1 cellular context compared by ENCODE assay signal in genomic region chr12:56377310-56377988, GRCh38.
A peak's percentile ranks its signal among the peaks of the same experiment; 100 is the strongest.
TF ChIP-seq lines count a peak whose summit lies in the region.

No MANE protein-coding gene starts in this region.

TF ChIP-seq in K562, 482 proteins besides CTCF, POLR2A, EP300 and RAD21 (continued from another document and continues in another):
- TF ChIP-seq, protein P1, sequence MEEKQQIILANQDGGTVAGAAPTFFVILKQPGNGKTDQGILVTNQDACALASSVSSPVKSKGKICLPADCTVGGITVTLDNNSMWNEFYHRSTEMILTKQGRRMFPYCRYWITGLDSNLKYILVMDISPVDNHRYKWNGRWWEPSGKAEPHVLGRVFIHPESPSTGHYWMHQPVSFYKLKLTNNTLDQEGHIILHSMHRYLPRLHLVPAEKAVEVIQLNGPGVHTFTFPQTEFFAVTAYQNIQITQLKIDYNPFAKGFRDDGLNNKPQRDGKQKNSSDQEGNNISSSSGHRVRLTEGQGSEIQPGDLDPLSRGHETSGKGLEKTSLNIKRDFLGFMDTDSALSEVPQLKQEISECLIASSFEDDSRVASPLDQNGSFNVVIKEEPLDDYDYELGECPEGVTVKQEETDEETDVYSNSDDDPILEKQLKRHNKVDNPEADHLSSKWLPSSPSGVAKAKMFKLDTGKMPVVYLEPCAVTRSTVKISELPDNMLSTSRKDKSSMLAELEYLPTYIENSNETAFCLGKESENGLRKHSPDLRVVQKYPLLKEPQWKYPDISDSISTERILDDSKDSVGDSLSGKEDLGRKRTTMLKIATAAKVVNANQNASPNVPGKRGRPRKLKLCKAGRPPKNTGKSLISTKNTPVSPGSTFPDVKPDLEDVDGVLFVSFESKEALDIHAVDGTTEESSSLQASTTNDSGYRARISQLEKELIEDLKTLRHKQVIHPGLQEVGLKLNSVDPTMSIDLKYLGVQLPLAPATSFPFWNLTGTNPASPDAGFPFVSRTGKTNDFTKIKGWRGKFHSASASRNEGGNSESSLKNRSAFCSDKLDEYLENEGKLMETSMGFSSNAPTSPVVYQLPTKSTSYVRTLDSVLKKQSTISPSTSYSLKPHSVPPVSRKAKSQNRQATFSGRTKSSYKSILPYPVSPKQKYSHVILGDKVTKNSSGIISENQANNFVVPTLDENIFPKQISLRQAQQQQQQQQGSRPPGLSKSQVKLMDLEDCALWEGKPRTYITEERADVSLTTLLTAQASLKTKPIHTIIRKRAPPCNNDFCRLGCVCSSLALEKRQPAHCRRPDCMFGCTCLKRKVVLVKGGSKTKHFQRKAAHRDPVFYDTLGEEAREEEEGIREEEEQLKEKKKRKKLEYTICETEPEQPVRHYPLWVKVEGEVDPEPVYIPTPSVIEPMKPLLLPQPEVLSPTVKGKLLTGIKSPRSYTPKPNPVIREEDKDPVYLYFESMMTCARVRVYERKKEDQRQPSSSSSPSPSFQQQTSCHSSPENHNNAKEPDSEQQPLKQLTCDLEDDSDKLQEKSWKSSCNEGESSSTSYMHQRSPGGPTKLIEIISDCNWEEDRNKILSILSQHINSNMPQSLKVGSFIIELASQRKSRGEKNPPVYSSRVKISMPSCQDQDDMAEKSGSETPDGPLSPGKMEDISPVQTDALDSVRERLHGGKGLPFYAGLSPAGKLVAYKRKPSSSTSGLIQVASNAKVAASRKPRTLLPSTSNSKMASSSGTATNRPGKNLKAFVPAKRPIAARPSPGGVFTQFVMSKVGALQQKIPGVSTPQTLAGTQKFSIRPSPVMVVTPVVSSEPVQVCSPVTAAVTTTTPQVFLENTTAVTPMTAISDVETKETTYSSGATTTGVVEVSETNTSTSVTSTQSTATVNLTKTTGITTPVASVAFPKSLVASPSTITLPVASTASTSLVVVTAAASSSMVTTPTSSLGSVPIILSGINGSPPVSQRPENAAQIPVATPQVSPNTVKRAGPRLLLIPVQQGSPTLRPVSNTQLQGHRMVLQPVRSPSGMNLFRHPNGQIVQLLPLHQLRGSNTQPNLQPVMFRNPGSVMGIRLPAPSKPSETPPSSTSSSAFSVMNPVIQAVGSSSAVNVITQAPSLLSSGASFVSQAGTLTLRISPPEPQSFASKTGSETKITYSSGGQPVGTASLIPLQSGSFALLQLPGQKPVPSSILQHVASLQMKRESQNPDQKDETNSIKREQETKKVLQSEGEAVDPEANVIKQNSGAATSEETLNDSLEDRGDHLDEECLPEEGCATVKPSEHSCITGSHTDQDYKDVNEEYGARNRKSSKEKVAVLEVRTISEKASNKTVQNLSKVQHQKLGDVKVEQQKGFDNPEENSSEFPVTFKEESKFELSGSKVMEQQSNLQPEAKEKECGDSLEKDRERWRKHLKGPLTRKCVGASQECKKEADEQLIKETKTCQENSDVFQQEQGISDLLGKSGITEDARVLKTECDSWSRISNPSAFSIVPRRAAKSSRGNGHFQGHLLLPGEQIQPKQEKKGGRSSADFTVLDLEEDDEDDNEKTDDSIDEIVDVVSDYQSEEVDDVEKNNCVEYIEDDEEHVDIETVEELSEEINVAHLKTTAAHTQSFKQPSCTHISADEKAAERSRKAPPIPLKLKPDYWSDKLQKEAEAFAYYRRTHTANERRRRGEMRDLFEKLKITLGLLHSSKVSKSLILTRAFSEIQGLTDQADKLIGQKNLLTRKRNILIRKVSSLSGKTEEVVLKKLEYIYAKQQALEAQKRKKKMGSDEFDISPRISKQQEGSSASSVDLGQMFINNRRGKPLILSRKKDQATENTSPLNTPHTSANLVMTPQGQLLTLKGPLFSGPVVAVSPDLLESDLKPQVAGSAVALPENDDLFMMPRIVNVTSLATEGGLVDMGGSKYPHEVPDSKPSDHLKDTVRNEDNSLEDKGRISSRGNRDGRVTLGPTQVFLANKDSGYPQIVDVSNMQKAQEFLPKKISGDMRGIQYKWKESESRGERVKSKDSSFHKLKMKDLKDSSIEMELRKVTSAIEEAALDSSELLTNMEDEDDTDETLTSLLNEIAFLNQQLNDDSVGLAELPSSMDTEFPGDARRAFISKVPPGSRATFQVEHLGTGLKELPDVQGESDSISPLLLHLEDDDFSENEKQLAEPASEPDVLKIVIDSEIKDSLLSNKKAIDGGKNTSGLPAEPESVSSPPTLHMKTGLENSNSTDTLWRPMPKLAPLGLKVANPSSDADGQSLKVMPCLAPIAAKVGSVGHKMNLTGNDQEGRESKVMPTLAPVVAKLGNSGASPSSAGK (IDR thresholded peaks at IDR 0.05): no peak
- TF ChIP-seq ZBTB1 (CRISPR knock-in tag; IDR thresholded peaks at IDR 0.05; ENCODE audit: borderline replicate concordance, low read depth) (no peak), CBFA2T2 (conservative IDR thresholded peaks at IDR 0.05) (peak; percentile 93), SP1 (CRISPR knock-in tag; IDR thresholded peaks at IDR 0.05) (no peak), PTRF (tag; IDR thresholded peaks at IDR 0.05) (no peak), NR4A1 (CRISPR knock-in tag; IDR thresholded peaks at IDR 0.05) (no peak), NR4A1 (tag; IDR thresholded peaks at IDR 0.05) (no peak), ESRRB (CRISPR knock-in tag; IDR thresholded peaks at IDR 0.05; ENCODE audit: borderline replicate concordance) (no peak), TCF7L2 (IDR thresholded peaks at IDR 0.05; ENCODE audit: low read depth, low read length) (no peak), POLR2AphosphoS2 (IDR thresholded peaks at IDR 0.05; ENCODE audit: low read length) (no peak), CHCHD3 (CRISPR knock-in tag; IDR thresholded peaks at IDR 0.05) (no peak), POLR3A (IDR thresholded peaks at IDR 0.05; ENCODE audit: borderline replicate concordance, extremely low read depth, insufficient read depth, insufficient read length) (no peak)
- TF ChIP-seq, protein P2, sequence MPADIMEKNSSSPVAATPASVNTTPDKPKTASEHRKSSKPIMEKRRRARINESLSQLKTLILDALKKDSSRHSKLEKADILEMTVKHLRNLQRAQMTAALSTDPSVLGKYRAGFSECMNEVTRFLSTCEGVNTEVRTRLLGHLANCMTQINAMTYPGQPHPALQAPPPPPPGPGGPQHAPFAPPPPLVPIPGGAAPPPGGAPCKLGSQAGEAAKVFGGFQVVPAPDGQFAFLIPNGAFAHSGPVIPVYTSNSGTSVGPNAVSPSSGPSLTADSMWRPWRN (IDR thresholded peaks at IDR 0.05; ENCODE audit: low read depth): no peak
- TF ChIP-seq, protein P3, sequence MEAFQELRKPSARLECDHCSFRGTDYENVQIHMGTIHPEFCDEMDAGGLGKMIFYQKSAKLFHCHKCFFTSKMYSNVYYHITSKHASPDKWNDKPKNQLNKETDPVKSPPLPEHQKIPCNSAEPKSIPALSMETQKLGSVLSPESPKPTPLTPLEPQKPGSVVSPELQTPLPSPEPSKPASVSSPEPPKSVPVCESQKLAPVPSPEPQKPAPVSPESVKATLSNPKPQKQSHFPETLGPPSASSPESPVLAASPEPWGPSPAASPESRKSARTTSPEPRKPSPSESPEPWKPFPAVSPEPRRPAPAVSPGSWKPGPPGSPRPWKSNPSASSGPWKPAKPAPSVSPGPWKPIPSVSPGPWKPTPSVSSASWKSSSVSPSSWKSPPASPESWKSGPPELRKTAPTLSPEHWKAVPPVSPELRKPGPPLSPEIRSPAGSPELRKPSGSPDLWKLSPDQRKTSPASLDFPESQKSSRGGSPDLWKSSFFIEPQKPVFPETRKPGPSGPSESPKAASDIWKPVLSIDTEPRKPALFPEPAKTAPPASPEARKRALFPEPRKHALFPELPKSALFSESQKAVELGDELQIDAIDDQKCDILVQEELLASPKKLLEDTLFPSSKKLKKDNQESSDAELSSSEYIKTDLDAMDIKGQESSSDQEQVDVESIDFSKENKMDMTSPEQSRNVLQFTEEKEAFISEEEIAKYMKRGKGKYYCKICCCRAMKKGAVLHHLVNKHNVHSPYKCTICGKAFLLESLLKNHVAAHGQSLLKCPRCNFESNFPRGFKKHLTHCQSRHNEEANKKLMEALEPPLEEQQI (IDR thresholded peaks at IDR 0.05): no peak
- TF ChIP-seq, protein P4, sequence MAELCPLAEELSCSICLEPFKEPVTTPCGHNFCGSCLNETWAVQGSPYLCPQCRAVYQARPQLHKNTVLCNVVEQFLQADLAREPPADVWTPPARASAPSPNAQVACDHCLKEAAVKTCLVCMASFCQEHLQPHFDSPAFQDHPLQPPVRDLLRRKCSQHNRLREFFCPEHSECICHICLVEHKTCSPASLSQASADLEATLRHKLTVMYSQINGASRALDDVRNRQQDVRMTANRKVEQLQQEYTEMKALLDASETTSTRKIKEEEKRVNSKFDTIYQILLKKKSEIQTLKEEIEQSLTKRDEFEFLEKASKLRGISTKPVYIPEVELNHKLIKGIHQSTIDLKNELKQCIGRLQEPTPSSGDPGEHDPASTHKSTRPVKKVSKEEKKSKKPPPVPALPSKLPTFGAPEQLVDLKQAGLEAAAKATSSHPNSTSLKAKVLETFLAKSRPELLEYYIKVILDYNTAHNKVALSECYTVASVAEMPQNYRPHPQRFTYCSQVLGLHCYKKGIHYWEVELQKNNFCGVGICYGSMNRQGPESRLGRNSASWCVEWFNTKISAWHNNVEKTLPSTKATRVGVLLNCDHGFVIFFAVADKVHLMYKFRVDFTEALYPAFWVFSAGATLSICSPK (IDR thresholded peaks at IDR 0.05; ENCODE audit: borderline replicate concordance): no peak
- TF ChIP-seq, protein P5, sequence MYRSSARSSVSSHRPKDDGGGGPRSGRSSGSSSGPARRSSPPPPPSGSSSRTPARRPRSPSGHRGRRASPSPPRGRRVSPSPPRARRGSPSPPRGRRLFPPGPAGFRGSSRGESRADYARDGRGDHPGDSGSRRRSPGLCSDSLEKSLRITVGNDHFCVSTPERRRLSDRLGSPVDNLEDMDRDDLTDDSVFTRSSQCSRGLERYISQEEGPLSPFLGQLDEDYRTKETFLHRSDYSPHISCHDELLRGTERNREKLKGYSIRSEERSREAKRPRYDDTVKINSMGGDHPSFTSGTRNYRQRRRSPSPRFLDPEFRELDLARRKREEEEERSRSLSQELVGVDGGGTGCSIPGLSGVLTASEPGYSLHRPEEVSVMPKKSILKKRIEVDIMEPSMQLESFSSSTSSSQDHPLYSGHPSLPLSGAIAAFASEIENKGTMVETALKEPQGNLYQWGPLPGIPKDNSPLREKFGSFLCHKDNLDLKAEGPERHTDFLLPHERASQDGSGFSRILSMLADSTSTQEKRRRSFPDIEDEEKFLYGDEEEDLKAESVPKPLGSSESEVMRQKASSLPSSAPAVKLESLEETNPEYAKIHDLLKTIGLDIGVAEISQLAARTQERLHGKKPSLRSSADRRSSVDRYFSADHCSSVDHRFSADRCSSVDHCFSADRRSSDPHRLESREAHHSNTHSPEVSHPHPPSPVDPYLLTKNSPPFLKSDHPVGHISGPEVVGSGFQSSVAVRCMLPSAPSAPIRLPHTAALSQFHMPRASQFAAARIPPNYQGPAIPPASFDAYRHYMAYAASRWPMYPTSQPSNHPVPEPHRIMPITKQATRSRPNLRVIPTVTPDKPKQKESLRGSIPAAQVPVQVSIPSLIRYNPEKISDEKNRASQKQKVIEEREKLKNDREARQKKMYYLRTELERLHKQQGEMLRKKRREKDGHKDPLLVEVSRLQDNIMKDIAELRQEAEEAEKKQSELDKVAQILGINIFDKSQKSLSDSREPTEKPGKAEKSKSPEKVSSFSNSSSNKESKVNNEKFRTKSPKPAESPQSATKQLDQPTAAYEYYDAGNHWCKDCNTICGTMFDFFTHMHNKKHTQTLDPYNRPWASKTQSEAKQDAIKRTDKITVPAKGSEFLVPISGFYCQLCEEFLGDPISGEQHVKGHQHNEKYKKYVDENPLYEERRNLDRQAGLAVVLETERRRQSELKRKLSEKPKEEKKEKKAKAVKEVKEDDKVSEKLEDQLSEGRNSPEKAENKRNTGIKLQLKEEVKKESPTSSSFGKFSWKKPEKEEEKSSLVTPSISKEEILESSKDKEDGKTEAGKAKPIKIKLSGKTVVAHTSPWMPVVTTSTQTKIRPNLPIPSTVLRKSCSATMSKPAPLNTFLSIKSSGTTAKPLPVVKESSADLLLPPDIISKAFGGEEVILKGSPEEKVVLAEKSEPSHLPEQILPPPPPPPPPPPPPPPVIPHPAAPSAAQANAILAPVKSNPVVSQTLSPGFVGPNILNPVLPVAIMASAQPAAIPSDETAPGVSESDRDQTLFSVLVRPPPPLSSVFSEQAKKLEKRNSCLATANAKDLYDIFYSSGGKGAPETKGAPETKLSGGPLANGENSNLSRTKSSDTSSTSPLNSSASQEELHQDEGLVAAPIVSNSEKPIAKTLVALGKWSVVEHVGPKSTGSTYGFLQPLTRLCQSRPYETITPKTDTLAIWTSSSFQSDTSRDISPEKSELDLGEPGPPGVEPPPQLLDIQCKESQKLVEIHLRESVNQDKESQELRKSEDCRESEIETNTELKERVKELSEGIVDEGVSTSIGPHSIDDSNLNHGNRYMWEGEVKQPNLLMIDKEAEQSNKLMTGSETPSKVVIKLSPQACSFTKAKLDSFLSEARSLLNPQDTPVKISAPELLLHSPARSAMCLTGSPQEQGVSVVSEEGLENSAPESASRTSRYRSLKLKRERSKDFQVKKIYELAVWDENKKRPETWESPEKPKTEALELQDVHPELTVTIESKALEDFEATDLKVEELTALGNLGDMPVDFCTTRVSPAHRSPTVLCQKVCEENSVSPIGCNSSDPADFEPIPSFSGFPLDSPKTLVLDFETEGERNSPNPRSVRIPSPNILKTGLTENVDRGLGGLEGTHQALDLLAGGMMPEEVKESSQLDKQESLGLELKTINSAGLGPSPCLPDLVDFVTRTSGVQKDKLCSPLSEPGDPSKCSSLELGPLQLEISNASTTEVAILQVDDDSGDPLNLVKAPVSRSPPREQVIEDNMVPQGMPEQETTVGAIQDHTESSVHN (IDR thresholded peaks at IDR 0.05; ENCODE audit: borderline replicate concordance in 1 of 2, low read depth in 1 of 2): no peak
- TF ChIP-seq, protein P6, sequence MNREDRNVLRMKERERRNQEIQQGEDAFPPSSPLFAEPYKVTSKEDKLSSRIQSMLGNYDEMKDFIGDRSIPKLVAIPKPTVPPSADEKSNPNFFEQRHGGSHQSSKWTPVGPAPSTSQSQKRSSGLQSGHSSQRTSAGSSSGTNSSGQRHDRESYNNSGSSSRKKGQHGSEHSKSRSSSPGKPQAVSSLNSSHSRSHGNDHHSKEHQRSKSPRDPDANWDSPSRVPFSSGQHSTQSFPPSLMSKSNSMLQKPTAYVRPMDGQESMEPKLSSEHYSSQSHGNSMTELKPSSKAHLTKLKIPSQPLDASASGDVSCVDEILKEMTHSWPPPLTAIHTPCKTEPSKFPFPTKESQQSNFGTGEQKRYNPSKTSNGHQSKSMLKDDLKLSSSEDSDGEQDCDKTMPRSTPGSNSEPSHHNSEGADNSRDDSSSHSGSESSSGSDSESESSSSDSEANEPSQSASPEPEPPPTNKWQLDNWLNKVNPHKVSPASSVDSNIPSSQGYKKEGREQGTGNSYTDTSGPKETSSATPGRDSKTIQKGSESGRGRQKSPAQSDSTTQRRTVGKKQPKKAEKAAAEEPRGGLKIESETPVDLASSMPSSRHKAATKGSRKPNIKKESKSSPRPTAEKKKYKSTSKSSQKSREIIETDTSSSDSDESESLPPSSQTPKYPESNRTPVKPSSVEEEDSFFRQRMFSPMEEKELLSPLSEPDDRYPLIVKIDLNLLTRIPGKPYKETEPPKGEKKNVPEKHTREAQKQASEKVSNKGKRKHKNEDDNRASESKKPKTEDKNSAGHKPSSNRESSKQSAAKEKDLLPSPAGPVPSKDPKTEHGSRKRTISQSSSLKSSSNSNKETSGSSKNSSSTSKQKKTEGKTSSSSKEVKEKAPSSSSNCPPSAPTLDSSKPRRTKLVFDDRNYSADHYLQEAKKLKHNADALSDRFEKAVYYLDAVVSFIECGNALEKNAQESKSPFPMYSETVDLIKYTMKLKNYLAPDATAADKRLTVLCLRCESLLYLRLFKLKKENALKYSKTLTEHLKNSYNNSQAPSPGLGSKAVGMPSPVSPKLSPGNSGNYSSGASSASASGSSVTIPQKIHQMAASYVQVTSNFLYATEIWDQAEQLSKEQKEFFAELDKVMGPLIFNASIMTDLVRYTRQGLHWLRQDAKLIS (CRISPR knock-in tag; IDR thresholded peaks at IDR 0.05): no peak
- TF ChIP-seq, protein P7, sequence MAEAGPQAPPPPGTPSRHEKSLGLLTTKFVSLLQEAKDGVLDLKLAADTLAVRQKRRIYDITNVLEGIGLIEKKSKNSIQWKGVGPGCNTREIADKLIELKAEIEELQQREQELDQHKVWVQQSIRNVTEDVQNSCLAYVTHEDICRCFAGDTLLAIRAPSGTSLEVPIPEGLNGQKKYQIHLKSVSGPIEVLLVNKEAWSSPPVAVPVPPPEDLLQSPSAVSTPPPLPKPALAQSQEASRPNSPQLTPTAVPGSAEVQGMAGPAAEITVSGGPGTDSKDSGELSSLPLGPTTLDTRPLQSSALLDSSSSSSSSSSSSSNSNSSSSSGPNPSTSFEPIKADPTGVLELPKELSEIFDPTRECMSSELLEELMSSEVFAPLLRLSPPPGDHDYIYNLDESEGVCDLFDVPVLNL (CRISPR knock-in tag; IDR thresholded peaks at IDR 0.05; ENCODE audit: low read depth): no peak
